ENCODE assay signal across 1 cellular context in the genomic region with DNA sequence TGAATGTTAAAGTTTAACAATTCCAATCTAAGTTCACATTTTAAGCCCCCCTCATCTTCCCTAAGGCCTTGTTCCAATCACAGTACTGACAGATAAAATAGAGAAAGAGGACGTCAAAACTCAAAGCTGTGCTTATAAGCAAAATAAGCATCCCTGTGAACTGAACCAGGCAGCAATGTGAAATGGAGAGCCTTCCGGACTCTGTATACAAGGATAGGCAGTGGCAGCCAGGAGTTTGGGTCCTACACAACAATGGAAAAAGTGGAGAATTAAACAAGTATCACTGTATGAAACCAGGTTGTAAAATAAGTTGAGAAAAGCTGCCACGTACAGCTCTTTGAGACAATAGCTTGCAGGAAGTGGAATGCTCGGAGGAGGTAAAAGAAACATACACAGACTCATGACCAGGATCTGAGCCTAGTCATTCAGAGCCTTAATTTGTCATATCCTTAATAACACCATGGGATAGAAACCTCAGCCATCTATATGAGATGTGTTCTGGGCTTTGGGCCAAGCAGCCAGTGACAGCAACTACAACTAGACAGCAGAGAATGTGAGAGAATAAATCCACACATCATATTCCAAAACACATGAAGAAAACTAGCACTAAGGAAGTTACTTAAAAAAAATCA.
TF ChIP-seq lines count a peak whose summit lies in the region.

No MANE protein-coding gene starts in this region.

TF ChIP-seq in GM12878, 131 proteins besides CTCF, POLR2A, EP300 and RAD21 (continued from another document):
- TF ChIP-seq, protein P1, sequence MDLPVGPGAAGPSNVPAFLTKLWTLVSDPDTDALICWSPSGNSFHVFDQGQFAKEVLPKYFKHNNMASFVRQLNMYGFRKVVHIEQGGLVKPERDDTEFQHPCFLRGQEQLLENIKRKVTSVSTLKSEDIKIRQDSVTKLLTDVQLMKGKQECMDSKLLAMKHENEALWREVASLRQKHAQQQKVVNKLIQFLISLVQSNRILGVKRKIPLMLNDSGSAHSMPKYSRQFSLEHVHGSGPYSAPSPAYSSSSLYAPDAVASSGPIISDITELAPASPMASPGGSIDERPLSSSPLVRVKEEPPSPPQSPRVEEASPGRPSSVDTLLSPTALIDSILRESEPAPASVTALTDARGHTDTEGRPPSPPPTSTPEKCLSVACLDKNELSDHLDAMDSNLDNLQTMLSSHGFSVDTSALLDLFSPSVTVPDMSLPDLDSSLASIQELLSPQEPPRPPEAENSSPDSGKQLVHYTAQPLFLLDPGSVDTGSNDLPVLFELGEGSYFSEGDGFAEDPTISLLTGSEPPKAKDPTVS (IDR thresholded peaks at IDR 0.05; ENCODE audit: low read depth, low read length), result no peak
- TF ChIP-seq NRF1 (conservative IDR thresholded peaks at IDR 0.05; ENCODE audit: low read depth, low read length) (no peak), BCL11A (IDR thresholded peaks at IDR 0.05; ENCODE audit: low read depth, low read length) (no peak), HDAC2 (IDR thresholded peaks at IDR 0.05) (no peak), NR2C2 (IDR thresholded peaks at IDR 0.05; ENCODE audit: borderline replicate concordance, control insufficient read depth, insufficient read length, low read depth) (no peak), CHD1 (IDR thresholded peaks at IDR 0.05; ENCODE audit: low read depth, low read length) (no peak), BRCA1 (IDR thresholded peaks at IDR 0.05; ENCODE audit: low read depth, low read length) (no peak)
- TF ChIP-seq, protein P2, sequence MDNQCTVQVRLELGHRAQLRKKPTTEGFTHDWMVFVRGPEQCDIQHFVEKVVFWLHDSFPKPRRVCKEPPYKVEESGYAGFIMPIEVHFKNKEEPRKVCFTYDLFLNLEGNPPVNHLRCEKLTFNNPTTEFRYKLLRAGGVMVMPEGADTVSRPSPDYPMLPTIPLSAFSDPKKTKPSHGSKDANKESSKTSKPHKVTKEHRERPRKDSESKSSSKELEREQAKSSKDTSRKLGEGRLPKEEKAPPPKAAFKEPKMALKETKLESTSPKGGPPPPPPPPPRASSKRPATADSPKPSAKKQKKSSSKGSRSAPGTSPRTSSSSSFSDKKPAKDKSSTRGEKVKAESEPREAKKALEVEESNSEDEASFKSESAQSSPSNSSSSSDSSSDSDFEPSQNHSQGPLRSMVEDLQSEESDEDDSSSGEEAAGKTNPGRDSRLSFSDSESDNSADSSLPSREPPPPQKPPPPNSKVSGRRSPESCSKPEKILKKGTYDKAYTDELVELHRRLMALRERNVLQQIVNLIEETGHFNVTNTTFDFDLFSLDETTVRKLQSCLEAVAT (IDR thresholded peaks at IDR 0.05), result no peak
